Comparison of ENCODE assay signal across 13 cellular contexts in the genomic region with DNA sequence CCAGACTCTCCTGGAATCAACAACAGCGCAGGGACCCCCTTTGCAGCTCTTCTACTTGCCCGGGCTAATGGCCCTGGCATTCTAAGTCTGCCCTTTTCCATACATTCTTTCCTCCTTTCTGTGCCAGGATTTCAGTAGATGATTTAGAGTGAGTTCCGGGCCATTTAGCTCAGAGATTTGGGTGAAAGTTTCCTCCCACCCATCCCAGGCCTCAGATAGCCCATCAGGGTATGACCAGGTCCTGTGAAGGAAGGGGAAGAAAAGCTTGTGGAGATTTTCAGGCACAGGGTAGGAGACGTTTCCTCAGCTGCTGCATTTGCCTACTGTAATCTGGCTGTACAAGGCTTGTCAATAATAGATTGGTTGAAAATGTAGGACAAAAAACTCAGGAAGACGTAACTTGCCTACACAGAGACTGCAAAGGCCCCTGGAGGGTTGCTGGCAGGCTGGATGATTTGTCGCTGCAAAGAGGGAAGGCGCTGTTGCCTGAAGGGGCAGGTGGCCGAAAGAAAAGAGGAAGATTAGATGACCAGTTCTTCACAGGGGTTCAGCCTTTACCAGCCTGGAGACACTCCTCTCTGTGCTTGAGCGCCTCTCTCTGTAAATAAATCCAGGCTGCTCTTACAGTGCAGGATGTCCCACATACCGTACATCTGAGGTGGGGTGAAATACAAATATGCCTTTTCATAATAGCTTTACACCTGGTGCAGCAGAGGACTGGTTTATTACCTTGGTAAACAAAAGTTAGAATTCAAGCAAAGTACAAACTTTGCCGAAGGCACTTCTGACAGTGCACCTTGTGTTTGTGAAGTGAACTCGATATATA.
DNase-seq lines count a peak whose midpoint lies in the region; ATAC-seq and TF ChIP-seq lines count a peak whose summit lies in the region.
"Had no signal": no experiment of that assay in that cellular context is flagged by ENCODE, and none has a peak within 500 bp of the region (broad histone marks: within the 10 kb centered on the region; RNA-seq: fewer than 3 reads in every experiment).

No MANE protein-coding gene starts in this region.

- H3K4me1 Mint-ChIP-seq in nephron (peaks cover 30% of the 10 kb centered on the region), Calu3 (ENCODE audit: low read depth, unreplicated experiment) (peaks cover 9% of the 10 kb centered on the region)

- H3K27me3 ChIP-seq in testis: no peaks in the 10 kb centered on the region

- peaks cover 6% of the 10 kb centered on the region for H3K4me1 ChIP-seq in testis

- 66 to 72% methylated on average over 12 of the region's 12 CpGs for WGBS in testis, 2 donors

- TF ChIP-seq POLR2A in testis (IDR thresholded peaks at IDR 0.05): no peak

- peak; percentile 70 for DNase-seq in DMS53 (lab: John Stamatoyannopoulos, UW)
- DNase-seq in NCI-H345 treated with DMSO at 0.1 percent for 48 hours (lab: John Stamatoyannopoulos, UW; ENCODE audit: unreplicated experiment): peak; percentile 61
- peak; percentile 24 for DNase-seq in choroid plexus epithelial cell (ENCODE audit: low read depth)
- no peak for DNase-seq in Calu3
- DNase-seq in testis: no peak
- DNase-seq: activated naive CD4-positive, alpha-beta T cell treated with anti-CD3 and anti-CD28 coated beads, Interleukin-2, amount 10 ng/mL, durations not matched to agents 7 days and 5 days; COR-L47; NCI-H2171 treated with DMSO at 0.1 percent for 48 hours; stimulated activated CD4-positive, alpha-beta T cell treated with anti-CD3 and anti-CD28 coated beads, Interleukin-12 subunit alpha, Interleukin-12 subunit beta, amount 100 ng/mL, for 4 hours had no signal

- H3K36me3 Mint-ChIP-seq in nephron (ENCODE audit: low read depth) (no peaks in the 10 kb centered on the region), Calu3 (ENCODE audit: insufficient read depth, unreplicated experiment) (no peaks in the 10 kb centered on the region)

- H3K27ac ChIP-seq in testis: no peak overlapping the region

- CTCF ChIA-PET in Calu3 (lab: Charles Lee): interaction anchor here (0.7 kb wide), 1 partner anchor 279 kb away, joined by 3 read pairs; no protein-coding TSS in a partner anchor

- H3K4me3 ChIP-seq in choroid plexus epithelial cell (ENCODE audit: low read depth, low read length) (no peak overlapping the region), testis (no peak overlapping the region)
- H3K4me3 ChIP-seq: lung had no signal

- H3K9me3 ChIP-seq in testis: no peaks in the 10 kb centered on the region

- H3K36me3 ChIP-seq in testis (ENCODE audit: low read depth, missing control alignments): no peaks in the 10 kb centered on the region

- ATAC-seq in GM19324 (IDR thresholded peaks at IDR 0.05; ENCODE audit: low FRiP score, unreplicated experiment): no peak
- ATAC-seq in HG03439 (IDR thresholded peaks at IDR 0.05; ENCODE audit: unreplicated experiment): no peak

- TF ChIP-seq CTCF in choroid plexus epithelial cell (conservative IDR thresholded peaks at IDR 0.05; ENCODE audit: low read depth, low read length) (no peak), nephron (IDR thresholded peaks at IDR 0.05; ENCODE audit: unreplicated experiment in 3 of 3) (no peak), Calu3 (IDR thresholded peaks at IDR 0.05; ENCODE audit: unreplicated experiment) (no peak), testis (IDR thresholded peaks at IDR 0.05) (no peak)

- H3K4me3 Mint-ChIP-seq in nephron (peak overlapping the region in 2 of 3 experiments; percentile 20 to 55), Calu3 (ENCODE audit: low read depth, unreplicated experiment) (no peak overlapping the region)
- H3K4me3 Mint-ChIP-seq: activated naive CD4-positive, alpha-beta T cell treated with anti-CD3 and anti-CD28 coated beads, Interleukin-2, amount 10 ng/mL, durations not matched to agents 7 days and 5 days had no signal

- intact Hi-C loops in Calu3 (cut with micrococcal nuclease; ENCODE audit: unreplicated experiment) (no loop called here), testis (cut with DNase I; ENCODE audit: low total_unique reads) (no loop called here)

- H3K9me3 Mint-ChIP-seq in nephron (peaks cover 6% of the 10 kb centered on the region), Calu3 (ENCODE audit: low read depth, unreplicated experiment) (no peaks in the 10 kb centered on the region)

- H3K27ac Mint-ChIP-seq in nephron (peak overlapping the region; percentile 73 to 92 (median 75)), Calu3 (ENCODE audit: unreplicated experiment) (no peak overlapping the region)
- H3K27ac Mint-ChIP-seq: activated naive CD4-positive, alpha-beta T cell treated with anti-CD3 and anti-CD28 coated beads, Interleukin-2, amount 10 ng/mL, durations not matched to agents 7 days and 5 days had no signal

- H3K27me3 Mint-ChIP-seq in nephron (ENCODE audit: low read depth) (peaks cover 12% of the 10 kb centered on the region), Calu3 (ENCODE audit: unreplicated experiment) (peaks cover 1% of the 10 kb centered on the region)
- H3K27me3 Mint-ChIP-seq: activated naive CD4-positive, alpha-beta T cell treated with anti-CD3 and anti-CD28 coated beads, Interleukin-2, amount 10 ng/mL, durations not matched to agents 7 days and 5 days had no signal

- no TSS peak for BruUV-seq in Calu3 (replicated peaks; lab: Mats Ljungman, UMichigan)

Comparison
In these comparisons a context has a peak if more than half of its experiments do, and no peak if none do; other contexts are left out.
1. DNase-seq: peak in DMS53 (single experiment), NCI-H345 treated with DMSO at 0.1 percent for 48 hours (single experiment) and choroid plexus epithelial cell (single experiment); none in Calu3 (single experiment) and testis (single experiment).